In genomic region chr1:21323091-21323490, GRCh38 we compare ENCODE assay signal across 10 cellular contexts. TPM values are rescaled to one million over a fixed set of nuclear protein-coding genes. Genes with fewer than 3 reads are reported as not detected.
DNase-seq lines count a peak whose midpoint lies in the region; ATAC-seq, FAIRE-seq and TF ChIP-seq lines count a peak whose summit lies in the region.
"Had no signal": no experiment of that assay in that cellular context is flagged by ENCODE, and none has a peak within 500 bp of the region (broad histone marks: within the 10 kb centered on the region; RNA-seq: fewer than 3 reads in every experiment).

No MANE protein-coding gene starts in this region.

- 22 to 30% methylated on average over 7 of the region's 7 CpGs for WGBS in testis, 2 donors

- TF ChIP-seq CTCF in kidney (IDR thresholded peaks at IDR 0.05; ENCODE audit: borderline replicate concordance, extremely low read depth, insufficient read depth) (no peak), testis (IDR thresholded peaks at IDR 0.05) (no peak), BE2C (IDR thresholded peaks at IDR 0.05; ENCODE audit: low read depth, low read length) (no peak)

- peaks cover 27 to 52% of the 10 kb centered on the region in 2 donors for H3K4me1 ChIP-seq in kidney (ENCODE audit: control insufficient read depth in 1 of 2, insufficient read depth in 1 of 2, low read depth in 1 of 2, low read length in 2 of 2)
- H3K4me1 ChIP-seq in testis: peaks cover 97% of the 10 kb centered on the region
- peaks cover 63% of the 10 kb centered on the region for H3K4me1 ChIP-seq in BE2C

- H3K27me3 Mint-ChIP-seq in T-helper 1 cell treated with Interleukin-12 subunit alpha and Interleukin-12 subunit beta and Interleukin-4 antibody, amounts not matched to agents 30 μg/mL and 1 μg/mL, for 36 hours (ENCODE audit: low read depth): no peaks in the 10 kb centered on the region

- H3K27me3 ChIP-seq in testis: no peaks in the 10 kb centered on the region
- no peaks in the 10 kb centered on the region for H3K27me3 ChIP-seq in BE2C

- H3K36me3 ChIP-seq in kidney (ENCODE audit: control insufficient read depth in 1 of 2, insufficient read depth in 2 of 2, low read length in 2 of 2) (no peaks in the 10 kb centered on the region), testis (ENCODE audit: low read depth, missing control alignments) (no peaks in the 10 kb centered on the region), BE2C (no peaks in the 10 kb centered on the region)

- H3K27ac Mint-ChIP-seq in T-helper 1 cell treated with Interleukin-12 subunit alpha and Interleukin-12 subunit beta and Interleukin-4 antibody, amounts not matched to agents 30 μg/mL and 1 μg/mL, for 36 hours: peak overlapping the region; percentile 6

- peak overlapping the region in 1 of 2 donors; percentile 55 for H3K9ac ChIP-seq in kidney (ENCODE audit: low read length in 2 of 2)

- H3K36me3 Mint-ChIP-seq in T-helper 1 cell treated with Interleukin-12 subunit alpha and Interleukin-12 subunit beta and Interleukin-4 antibody, amounts not matched to agents 30 μg/mL and 1 μg/mL, for 36 hours (ENCODE audit: low read depth): peaks cover 6% of the 10 kb centered on the region

- intact Hi-C loops in kidney (cut with DNase I) (no loop called here), testis (cut with DNase I; ENCODE audit: low total_unique reads) (no loop called here)

- H3K9me3 Mint-ChIP-seq in T-helper 1 cell treated with Interleukin-12 subunit alpha and Interleukin-12 subunit beta and Interleukin-4 antibody, amounts not matched to agents 30 μg/mL and 1 μg/mL, for 36 hours: no peaks in the 10 kb centered on the region

- FAIRE-seq in kidney (lab: Jason Lieb, UNC): no peak

- DNase-seq in T-helper 1 cell: no peak
- DNase-seq in amniotic epithelial cell (ENCODE audit: low read depth): peak; percentile 77
- no peak for DNase-seq in kidney
- DNase-seq in testis: no peak
- DNase-seq in BE2C: no peak
- no peak for DNase-seq in DMS 273 treated with DMSO at 0.1 percent for 48 hours (lab: John Stamatoyannopoulos, UW)
- DNase-seq: 8988T; activated CD4-positive, alpha-beta T cell treated with anti-CD3 and anti-CD28 coated beads for 4 hours had no signal

- peak overlapping the region; percentile 80 for H3K27ac ChIP-seq in kidney (ENCODE audit: low read depth in 2 of 2, low read length in 2 of 2)
- peak overlapping the region; percentile 61 to 93 for H3K27ac ChIP-seq in testis

- ATAC-seq in HG02759 (IDR thresholded peaks at IDR 0.05; ENCODE audit: unreplicated experiment): no peak

- no peak for TF ChIP-seq POLR2A in testis (IDR thresholded peaks at IDR 0.05)

- H3K4me3 Mint-ChIP-seq in T-helper 1 cell treated with Interleukin-12 subunit alpha and Interleukin-12 subunit beta and Interleukin-4 antibody, amounts not matched to agents 30 μg/mL and 1 μg/mL, for 36 hours: no peak overlapping the region

- no peak overlapping the region for H3K4me3 ChIP-seq in kidney (ENCODE audit: low read length in 2 of 2)
- no peak overlapping the region for H3K4me3 ChIP-seq in testis
- no peak overlapping the region for H3K4me3 ChIP-seq in BE2C (ENCODE audit: low read depth, low read length)

- H3K9me3 ChIP-seq in kidney (ENCODE audit: control insufficient read depth in 1 of 2, low read length in 2 of 2) (no peaks in the 10 kb centered on the region), testis (no peaks in the 10 kb centered on the region), BE2C (no peaks in the 10 kb centered on the region)

- peaks cover 53% of the 10 kb centered on the region for H3K4me1 Mint-ChIP-seq in T-helper 1 cell treated with Interleukin-12 subunit alpha and Interleukin-12 subunit beta and Interleukin-4 antibody, amounts not matched to agents 30 μg/mL and 1 μg/mL, for 36 hours (ENCODE audit: low read depth)

RNA-seq across cellular contexts. Expression of gene ECE1, which starts 32.8 kb away (rescaled TPM):
- total RNA-seq in kidney: 128 TPM
- polyA plus RNA-seq in kidney (ENCODE audit: insufficient read depth, low read depth, low replicate concordance): 30.8 TPM
- total RNA-seq in testis: 100 to 1,000 TPM in 1 of 2 donors, 10 to 100 TPM in 1; 96.4 to 101 TPM
- 66.1 TPM for polyA plus RNA-seq in testis (ENCODE audit: insufficient read depth, low read depth, low replicate concordance)
- polyA plus RNA-seq in BE2C (2012; ENCODE audit: insufficient read depth, insufficient read length, low read depth): 52.5 TPM
